Comparison of ENCODE assay signal across 8 cellular contexts in the genomic region with DNA sequence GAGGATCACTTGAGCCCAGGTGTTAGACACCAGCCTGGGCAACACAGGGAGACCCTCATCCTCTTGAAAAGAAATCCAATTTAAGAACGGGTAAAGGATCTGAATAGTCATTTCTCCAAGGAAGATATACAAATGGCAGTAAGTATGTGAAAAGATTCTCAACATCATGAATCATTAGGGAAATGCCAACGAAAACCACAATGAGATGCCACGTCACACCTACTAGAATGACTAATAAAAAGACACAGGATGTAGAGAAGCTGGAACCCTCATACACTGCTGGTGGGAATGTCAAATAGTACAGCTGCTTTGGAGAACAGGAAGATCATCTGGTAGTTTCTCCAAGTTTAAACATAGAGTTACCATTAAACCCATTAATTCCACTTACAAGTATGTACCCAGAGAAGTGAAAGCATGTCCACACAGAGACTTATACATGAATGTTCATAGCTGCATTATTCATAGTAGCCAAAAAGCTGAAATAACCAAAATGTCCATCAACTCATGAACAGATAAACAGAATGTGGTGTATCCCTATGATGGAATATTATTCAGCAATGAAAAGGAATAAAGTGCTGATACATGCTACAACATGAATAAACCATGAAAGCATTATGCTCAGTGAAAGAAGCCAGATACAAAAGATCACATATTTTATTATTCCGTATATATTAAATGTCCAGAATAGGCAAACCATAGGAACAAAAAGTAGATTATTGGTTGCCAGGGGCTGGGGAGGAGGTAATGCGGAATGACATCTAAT. TPM values are rescaled to one million over a fixed set of nuclear protein-coding genes. Genes with fewer than 3 reads are reported as not detected.
A peak's percentile ranks its signal among the peaks of the same experiment; 100 is the strongest.
DNase-seq lines count a peak whose midpoint lies in the region; ATAC-seq and TF ChIP-seq lines count a peak whose summit lies in the region.

No MANE protein-coding gene starts in this region.

- intact Hi-C loops in right cardiac atrium (cut with DNase I): no loop called here

- ATAC-seq in right cardiac atrium: no peak

- peak; percentile 17 to 62 (median 22) for DNase-seq in stimulated activated CD4-positive, alpha-beta T cell treated with anti-CD3 and anti-CD28 coated beads, Interleukin-12 subunit alpha, Interleukin-12 subunit beta, amount 100 ng/mL, for 48 hours (ENCODE audit: low read depth in 2 of 3, low spot score in 1 of 3)
- DNase-seq in stimulated activated CD4-positive, alpha-beta T cell treated with anti-CD3 and anti-CD28 coated beads, Interleukin-4, amount 100 ng/mL, for 1 hour: no peak
- DNase-seq in SJCRH30: peak; percentile 42 to 61
- DNase-seq in epithelial cell of esophagus (ENCODE audit: low read depth): peak; percentile 96
- DNase-seq in stromal cell of bone marrow (ENCODE audit: low read depth): peak; percentile 94
- no peak for DNase-seq in NCI-H1930 (lab: John Stamatoyannopoulos, UW)
- DNase-seq in NK-92 treated with Interleukin-12 subunit alpha and Interleukin-12 subunit beta, amount 100 ng/mL, for 24 hours (lab: John Stamatoyannopoulos, UW): no peak
- DNase-seq in right cardiac atrium: no peak

- H3K27me3 ChIP-seq in SJCRH30 (no peaks in the 10 kb centered on the region), right cardiac atrium (ENCODE audit: control insufficient read depth, insufficient read depth) (no peaks in the 10 kb centered on the region)

- WGBS in right cardiac atrium: 85% methylated on average over 5 of the region's 5 CpGs

- TF ChIP-seq CTCF in epithelial cell of esophagus (IDR thresholded peaks at IDR 0.05; ENCODE audit: insufficient read depth, low read depth, low read length, missing control alignments): no peak

- H3K9me3 ChIP-seq in SJCRH30 (replicated peaks): no peaks in the 10 kb centered on the region
- H3K9me3 ChIP-seq in right cardiac atrium (ENCODE audit: control insufficient read depth, low read length): no peaks in the 10 kb centered on the region

- H3K4me1 ChIP-seq in SJCRH30 (peaks cover 9% of the 10 kb centered on the region), right cardiac atrium (ENCODE audit: control insufficient read depth, insufficient read depth, low read length) (no peaks in the 10 kb centered on the region)

- H3K4me3 ChIP-seq in SJCRH30 (no peak overlapping the region), epithelial cell of esophagus (ENCODE audit: low read length) (no peak overlapping the region), right cardiac atrium (ENCODE audit: low read length) (no peak overlapping the region)

- no peaks in the 10 kb centered on the region for H3K36me3 ChIP-seq in SJCRH30

- 0 out of 2 replicates have a peak overlapping the region, but pooled peaks have one; percentile 16 for H3K27ac ChIP-seq in SJCRH30
- no peak overlapping the region for H3K27ac ChIP-seq in right cardiac atrium (ENCODE audit: low read length)

RNA-seq across cellular contexts. Expression of gene ZMIZ2, which starts 13.1 kb away (rescaled TPM):
- 9.0 and 13.3 TPM in 2 replicates for total RNA-seq in SJCRH30 (2014; rRNA removed; shearing (Covaris generic))
- 10 to 100 TPM; 47.4 to 61.6 (median 51.2) TPM for total RNA-seq in right cardiac atrium
- 36.3 TPM for polyA plus RNA-seq in right cardiac atrium

Comparison
In these comparisons a context has a peak if more than half of its experiments do, and no peak if none do; other contexts are left out.
1. DNase-seq: peak in stimulated activated CD4-positive, alpha-beta T cell treated with anti-CD3 and anti-CD28 coated beads, Interleukin-12 subunit alpha, Interleukin-12 subunit beta, amount 100 ng/mL, for 48 hours (3 of 3), SJCRH30 (2 of 2), epithelial cell of esophagus (single experiment) and stromal cell of bone marrow (single experiment); none in stimulated activated CD4-positive, alpha-beta T cell treated with anti-CD3 and anti-CD28 coated beads, Interleukin-4, amount 100 ng/mL, for 1 hour (single experiment), NCI-H1930 (0 of 2), NK-92 treated with Interleukin-12 subunit alpha and Interleukin-12 subunit beta, amount 100 ng/mL, for 24 hours (single experiment) and right cardiac atrium (0 of 3).